In genomic region chr12:38411947-38412346, GRCh38 we compare ENCODE assay signal across 19 cellular contexts.
DNase-seq lines count a peak whose midpoint lies in the region; TF ChIP-seq lines count a peak whose summit lies in the region.
"Had no signal": no experiment of that assay in that cellular context is flagged by ENCODE, and none has a peak within 500 bp of the region (broad histone marks: within the 10 kb centered on the region; RNA-seq: fewer than 3 reads in every experiment).

No MANE protein-coding gene starts in this region.

- H3K36me3 Mint-ChIP-seq in endodermal cell (ENCODE audit: low read depth) (no peaks in the 10 kb centered on the region), CD14-positive monocyte (no peaks in the 10 kb centered on the region)
- H3K36me3 Mint-ChIP-seq: CD8-positive, alpha-beta T cell had no signal

- no peak for TF ChIP-seq CTCF in endodermal cell (conservative IDR thresholded peaks at IDR 0.05)
- TF ChIP-seq CTCF in CD14-positive monocyte (IDR thresholded peaks at IDR 0.05): no peak

- no peak overlapping the region for H3K4me3 Mint-ChIP-seq in endodermal cell
- H3K4me3 Mint-ChIP-seq in CD14-positive monocyte: no peak overlapping the region
- H3K4me3 Mint-ChIP-seq: CD8-positive, alpha-beta T cell had no signal

- no peaks in the 10 kb centered on the region for H3K4me1 ChIP-seq in endodermal cell (ENCODE audit: control insufficient read depth, insufficient read depth, low read length)
- H3K4me1 ChIP-seq in HAP-1: peaks cover 30% of the 10 kb centered on the region

- H3K4me1 Mint-ChIP-seq in endodermal cell: peaks cover 12% of the 10 kb centered on the region
- H3K4me1 Mint-ChIP-seq in CD14-positive monocyte: peaks cover 3% of the 10 kb centered on the region

- in situ Hi-C loops in HAP-1 (cut with MboI; ENCODE audit: low sequenced_read_pairs): no loop called here

- H3K9ac ChIP-seq in endodermal cell (ENCODE audit: extremely low read depth, low read length, poor library complexity, severe bottlenecking): no peak overlapping the region
- H3K9ac ChIP-seq: BLaER1, GM23248, KMS-11 had no signal

- H3K36me3 ChIP-seq in endodermal cell (ENCODE audit: control insufficient read depth, insufficient read depth, low read length) (no peaks in the 10 kb centered on the region), HAP-1 (replicated peaks) (no peaks in the 10 kb centered on the region)
- H3K36me3 ChIP-seq: BLaER1 had no signal

- no peak overlapping the region for H3K4me3 ChIP-seq in endodermal cell (ENCODE audit: low read length)
- H3K4me3 ChIP-seq in HAP-1: no peak overlapping the region
- H3K4me3 ChIP-seq: BLaER1, GM12878, GM23248 had no signal

- no peaks in the 10 kb centered on the region for H3K27me3 Mint-ChIP-seq in endodermal cell (ENCODE audit: insufficient read depth)
- peaks cover 0 to 2% (median 1%) of the 10 kb centered on the region in 3 donors for H3K27me3 Mint-ChIP-seq in CD14-positive monocyte (ENCODE audit: low read depth in 3 of 3)

- intact Hi-C loops in CD14-positive monocyte (cut with micrococcal nuclease): no loop called here

- H3K27ac Mint-ChIP-seq in endodermal cell (no peak overlapping the region), CD14-positive monocyte (no peak overlapping the region)
- H3K27ac Mint-ChIP-seq: CD8-positive, alpha-beta T cell had no signal

- peak overlapping the region; percentile 60 for H3K27ac ChIP-seq in endodermal cell (ENCODE audit: low read depth, low read length)
- H3K27ac ChIP-seq: 22Rv1, BLaER1, GM23248, KMS-11 had no signal

- peak; percentile 1 for DNase-seq in NCI-H524 treated with DMSO at 0.1 percent for 48 hours (lab: John Stamatoyannopoulos, UW)
- DNase-seq in NCI-H524 (lab: John Stamatoyannopoulos, UW): no peak
- DNase-seq in NCI-H82 (lab: John Stamatoyannopoulos, UW): peak; percentile 68
- no peak for DNase-seq in endodermal cell
- DNase-seq in inferior parietal cortex (ENCODE audit: extremely low spot score): no peak
- DNase-seq in HAP-1 (ENCODE audit: low spot score in 2 of 2): no peak
- no peak for DNase-seq in CD14-positive monocyte (ENCODE audit: low spot score)
- DNase-seq: Calu3; CD8-positive, alpha-beta T cell; DMS 273 treated with DMSO at 0.1 percent for 48 hours; DMS53; DND-41; EL; GM23248; H7 had no signal

- no peaks in the 10 kb centered on the region for H3K27me3 ChIP-seq in endodermal cell (ENCODE audit: control insufficient read depth, insufficient read depth, low read length, poor library complexity, severe bottlenecking)
- H3K27me3 ChIP-seq in HAP-1 (ENCODE audit: low read depth): no peaks in the 10 kb centered on the region
- H3K27me3 ChIP-seq: BLaER1 had no signal

- H3K9me3 ChIP-seq in endodermal cell (ENCODE audit: control insufficient read depth, low read length) (no peaks in the 10 kb centered on the region), HAP-1 (no peaks in the 10 kb centered on the region)
- H3K9me3 ChIP-seq: BLaER1 had no signal

- H3K9me3 Mint-ChIP-seq in endodermal cell (peaks cover 2% of the 10 kb centered on the region), CD14-positive monocyte (peaks cover 0 to 3% (median 0%) of the 10 kb centered on the region in 7 donors)

Comparison
In these comparisons a context has a peak if more than half of its experiments do, and no peak if none do; other contexts are left out.
1. DNase-seq: peak in NCI-H524 treated with DMSO at 0.1 percent for 48 hours (single experiment) and NCI-H82 (single experiment); none in NCI-H524 (0 of 2), endodermal cell (single experiment), inferior parietal cortex (single experiment), HAP-1 (0 of 2) and CD14-positive monocyte (single experiment).